In genomic region chr4:80926446-80926845, GRCh38 we compare ENCODE assay signal across 21 cellular contexts.
DNase-seq lines count a peak whose midpoint lies in the region; ATAC-seq, FAIRE-seq and TF ChIP-seq lines count a peak whose summit lies in the region.
"Had no signal": no experiment of that assay in that cellular context is flagged by ENCODE, and none has a peak within 500 bp of the region (broad histone marks: within the 10 kb centered on the region; RNA-seq: fewer than 3 reads in every experiment).

No MANE protein-coding gene starts in this region.

- TF ChIP-seq POLR2A in GM12892 (IDR thresholded peaks at IDR 0.05; ENCODE audit: low read depth, low read length), result no peak

- no peak for FAIRE-seq in GM12892 (lab: Jason Lieb, UNC)

- peaks cover 4% of the 10 kb centered on the region for H3K4me1 ChIP-seq in RWPE2 (ENCODE audit: insufficient read depth, poor library complexity, severe bottlenecking)
- H3K4me1 ChIP-seq in foreskin keratinocyte, result peaks cover 14% of the 10 kb centered on the region
- H3K4me1 ChIP-seq: left lung, sigmoid colon, suprapubic skin had no signal

- no peak overlapping the region for H3K27ac ChIP-seq in RWPE2 (ENCODE audit: poor library complexity, severe bottlenecking)
- H3K27ac ChIP-seq in foreskin keratinocyte, result no peak overlapping the region
- H3K27ac ChIP-seq: left lung, neutrophil, sigmoid colon, suprapubic skin had no signal

- no peaks in the 10 kb centered on the region for H3K9me3 ChIP-seq in RWPE2 (ENCODE audit: severe bottlenecking)
- H3K9me3 ChIP-seq: left lung, mucosa of descending colon, neutrophil, sigmoid colon, suprapubic skin had no signal

- ATAC-seq in GM18498 (IDR thresholded peaks at IDR 0.05; ENCODE audit: unreplicated experiment) (peak; percentile 51), HG03159 (IDR thresholded peaks at IDR 0.05; ENCODE audit: unreplicated experiment) (peak; percentile 49), RWPE2 (ENCODE audit: low read depth) (peak; percentile 51; the same call in 1 of the 3 replicates), foreskin keratinocyte (peak; percentile 91)
- ATAC-seq: activated CD8-positive, alpha-beta T cell treated with anti-CD3 and anti-CD28 coated beads, Interleukin-2, amount 10 ng/mL, durations not matched to agents 7 days and 5 days; GM23338; left lung; mucosa of descending colon; WTC11 had no signal

- no peaks in the 10 kb centered on the region for H3K36me3 ChIP-seq in RWPE2 (ENCODE audit: low read depth)
- H3K36me3 ChIP-seq: left lung, neutrophil, sigmoid colon, suprapubic skin had no signal

- H3K27me3 ChIP-seq in RWPE2 (ENCODE audit: insufficient read depth, poor library complexity, severe bottlenecking) (no peaks in the 10 kb centered on the region), foreskin keratinocyte (no peaks in the 10 kb centered on the region)
- H3K27me3 ChIP-seq: left lung, neutrophil, sigmoid colon, suprapubic skin had no signal

- H3K4me3 ChIP-seq in RWPE2 (ENCODE audit: severe bottlenecking), result no peak overlapping the region
- H3K4me3 ChIP-seq: GM23338, left lung, mucosa of descending colon, sigmoid colon, suprapubic skin had no signal

- DNase-seq in RWPE2 (ENCODE audit: low spot score), result no peak
- DNase-seq in foreskin keratinocyte, result peak; percentile 13 to 41
- no peak for DNase-seq in nucleus accumbens (lab: John Stamatoyannopoulos, UW)
- DNase-seq in activated CD8-positive, alpha-beta memory T cell treated with anti-CD3 and anti-CD28 coated beads, Interleukin-2, amount 50 U/mL, for 4 hours, result no peak
- no peak for DNase-seq in GM12892 (ENCODE audit: insufficient read length)
- DNase-seq in DMS114 treated with DMSO at 0.1 percent for 48 hours (lab: John Stamatoyannopoulos, UW; ENCODE audit: unreplicated experiment), result no peak
- DNase-seq: activated CD8-positive, alpha-beta T cell treated with anti-CD3 and anti-CD28 coated beads, Interleukin-2, amount 10 ng/mL, durations not matched to agents 7 days and 5 days; DMS 273 treated with DMSO at 0.1 percent for 48 hours; effector memory CD4-positive, alpha-beta T cell; KBM-7; left lung; mucosa of descending colon; NCI-H1092 treated with DMSO at 0.1 percent for 48 hours; sigmoid colon; T-helper 1 cell had no signal

- TF ChIP-seq CTCF in RWPE2 (IDR thresholded peaks at IDR 0.05; ENCODE audit: poor library complexity, severe bottlenecking), result no peak
- no peak for TF ChIP-seq CTCF in foreskin keratinocyte (conservative IDR thresholded peaks at IDR 0.05)

Comparison
In these comparisons a context has a peak if more than half of its experiments do, and no peak if none do; other contexts are left out.
1. DNase-seq: peak in foreskin keratinocyte (2 of 2); none in RWPE2 (single experiment), nucleus accumbens (0 of 56), activated CD8-positive, alpha-beta memory T cell treated with anti-CD3 and anti-CD28 coated beads, Interleukin-2, amount 50 U/mL, for 4 hours (single experiment), GM12892 (single experiment) and DMS114 treated with DMSO at 0.1 percent for 48 hours (single experiment).
2. Peak in every context shown above with its lines, with median percentiles within 50 percentile points of each other: ATAC-seq.